19 cellular contexts compared by ENCODE assay signal in the genomic region with DNA sequence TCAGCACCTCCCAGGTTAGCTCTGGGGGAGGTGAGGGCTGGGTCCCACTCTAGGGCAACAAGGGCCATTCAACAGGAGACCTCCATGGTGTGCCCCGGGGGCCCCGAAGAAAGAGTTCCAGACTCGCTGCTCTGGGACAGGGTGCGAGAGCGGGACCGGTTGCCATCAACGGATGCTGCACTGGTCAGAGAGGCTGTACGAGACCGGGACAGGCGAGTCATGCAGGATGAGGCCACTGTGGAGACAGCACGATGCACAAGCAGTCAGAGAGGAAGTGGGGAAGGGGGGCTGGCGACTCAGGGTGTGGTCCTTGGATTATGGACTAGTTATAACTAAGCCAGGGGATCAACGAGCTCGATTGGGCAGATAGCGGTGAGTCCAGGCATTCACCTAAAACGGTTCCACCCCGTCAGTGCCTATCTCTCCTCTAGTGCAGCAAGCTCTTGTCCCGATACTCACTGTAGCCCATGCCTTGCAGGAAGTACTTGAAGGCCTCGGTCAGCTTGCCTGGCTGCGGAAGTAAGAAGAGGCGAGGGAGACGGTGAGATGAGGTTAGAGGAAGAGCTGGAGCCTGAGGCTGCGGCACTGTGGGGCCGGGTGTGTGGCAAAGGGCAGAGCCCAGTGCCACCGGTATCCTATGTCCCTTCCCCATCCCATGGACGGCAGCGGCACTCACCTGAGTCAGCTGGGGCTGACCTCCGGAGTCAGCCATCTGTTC. TPM values are rescaled to one million over a fixed set of nuclear protein-coding genes. Genes with fewer than 3 reads are reported as not detected.
A peak's percentile ranks its signal among the peaks of the same experiment; 100 is the strongest.
DNase-seq lines count a peak whose midpoint lies in the region; ATAC-seq, FAIRE-seq and TF ChIP-seq lines count a peak whose summit lies in the region.
"Had no signal": no experiment of that assay in that cellular context is flagged by ENCODE, and none has a peak within 500 bp of the region (broad histone marks: within the 10 kb centered on the region; RNA-seq: fewer than 3 reads in every experiment).

No MANE protein-coding gene starts in this region.

- H3K4me1 ChIP-seq in cardiac muscle cell (ENCODE audit: low read depth) = peaks cover 11% of the 10 kb centered on the region
- H3K4me1 ChIP-seq: A549, BLaER1 had no signal

- TF ChIP-seq POLR2A in NB4 (IDR thresholded peaks at IDR 0.05; ENCODE audit: extremely low read depth, insufficient read length) = no peak

- FAIRE-seq in frontal cortex (lab: Jason Lieb, UNC) = no peak
- FAIRE-seq: A549, H1, K562, RCC 7860 had no signal

- TF ChIP-seq CTCF in cardiac muscle cell (IDR thresholded peaks at IDR 0.05; ENCODE audit: low read depth, low read length) (no peak), NB4 (IDR thresholded peaks at IDR 0.05; ENCODE audit: low read depth, low read length) (no peak), WERI-Rb-1 (IDR thresholded peaks at IDR 0.05; ENCODE audit: low read depth, low read length) (no peak)

- DNase-seq in cardiac muscle cell (ENCODE audit: low read depth in 1 of 2, low spot score in 1 of 2) = no peak
- no peak for DNase-seq in Right ventricle myocardium superior
- DNase-seq in NB4 (ENCODE audit: low read depth) = peak; percentile 42
- DNase-seq in cerebellar nuclear complex (lab: John Stamatoyannopoulos, UW) = no peak
- no peak for DNase-seq in frontal cortex (ENCODE audit: low spot score in 2 of 2)
- no peak for DNase-seq in WERI-Rb-1
- DNase-seq: DMS79 treated with DMSO at 0.1 percent for 48 hours, NCI-H1417 treated with DMSO at 0.1 percent for 48 hours, NCI-H187 treated with DMSO at 0.1 percent for 48 hours, NCI-H226, NCI-H524, NCI-H82 had no signal

- H3K4me3 ChIP-seq in cardiac muscle cell (no peak overlapping the region), NB4 (ENCODE audit: low read depth, low read length) (no peak overlapping the region), WERI-Rb-1 (ENCODE audit: low read depth, low read length) (no peak overlapping the region)
- H3K4me3 ChIP-seq: A549, BLaER1, K562 had no signal

- intact Hi-C loops in Right ventricle myocardium superior (cut with DNase I) = loop anchor here (5.0 kb wide), 1 partner anchor 85 kb away; a partner anchor contains a TSS

- peaks cover 26% of the 10 kb centered on the region for H3K36me3 ChIP-seq in cardiac muscle cell
- H3K36me3 ChIP-seq in WERI-Rb-1 = peaks cover 10% of the 10 kb centered on the region; the same call in 1 of the 2 replicates

- H3K27me3 ChIP-seq in cardiac muscle cell (no peaks in the 10 kb centered on the region), layer of hippocampus (ENCODE audit: control insufficient read depth, insufficient read depth, low read length) (no peaks in the 10 kb centered on the region), WERI-Rb-1 (ENCODE audit: insufficient read depth, low read depth, severe bottlenecking) (no peaks in the 10 kb centered on the region)
- H3K27me3 ChIP-seq: BLaER1 had no signal

- ATAC-seq in Right ventricle myocardium superior (ENCODE audit: poor library complexity) = no peak
- ATAC-seq: A549, K562, Right ventricle myocardium inferior had no signal

- H3K9me3 ChIP-seq in cardiac muscle cell (ENCODE audit: low read depth) = no peaks in the 10 kb centered on the region
- H3K9me3 ChIP-seq in WERI-Rb-1 (ENCODE audit: severe bottlenecking) = no peaks in the 10 kb centered on the region
- H3K9me3 ChIP-seq: A549, BLaER1 had no signal

- H3K27ac ChIP-seq in cardiac muscle cell (peak overlapping the region; percentile 48), layer of hippocampus (ENCODE audit: low read depth, low read length) (peak overlapping the region; percentile 21), WERI-Rb-1 (no peak overlapping the region)
- H3K27ac ChIP-seq: A549, BLaER1 had no signal

RNA-seq across cellular contexts. Expression of a gene that starts 7.2 kb away (rescaled TPM):
- 218 and 234 TPM in 2 replicates for total RNA-seq in cardiac muscle cell
- polyA plus RNA-seq in cardiac muscle cell = 386 and 423 TPM in 2 replicates
- total RNA-seq in Right ventricle myocardium superior = 327 TPM
- 92.9 TPM for total RNA-seq in frontal cortex

RNA-seq across cellular contexts. Expression of a gene that starts 12.3 kb away (rescaled TPM):
- total RNA-seq in cardiac muscle cell (0.92 TPM in 1 of 2 replicates, not detected in the other), Right ventricle myocardium superior (0.81 TPM), frontal cortex (not detected)
- 0.39 and 1.9 TPM in 2 replicates for polyA plus RNA-seq in cardiac muscle cell
- total RNA-seq: H1 had no signal
- polyA plus RNA-seq: A549, H1, K562 had no signal

RNA-seq across cellular contexts. Expression of a gene that starts 16.9 kb away (rescaled TPM):
- total RNA-seq in cardiac muscle cell = not detected in 2 replicates
- 0.84 TPM in 1 of 2 replicates, not detected in the other for polyA plus RNA-seq in cardiac muscle cell
- total RNA-seq in Right ventricle myocardium superior = not detected
- total RNA-seq in frontal cortex = not detected
- total RNA-seq: H1, K562, Right ventricle myocardium inferior had no signal
- polyA plus RNA-seq: A549, H1, K562 had no signal

RNA-seq across cellular contexts. Expression of a gene that starts 18.6 kb away (rescaled TPM):
- total RNA-seq in cardiac muscle cell (0.14 TPM in 1 of 2 replicates, not detected in the other), Right ventricle myocardium superior (not detected), frontal cortex (not detected)
- polyA plus RNA-seq in cardiac muscle cell = not detected in 2 replicates
- total RNA-seq: K562, Right ventricle myocardium inferior had no signal
- polyA plus RNA-seq: A549 had no signal

RNA-seq across cellular contexts. Expression of a gene that starts 24.5 kb away (rescaled TPM):
- not detected in 2 replicates for total RNA-seq in cardiac muscle cell
- polyA plus RNA-seq in cardiac muscle cell = not detected in 2 replicates
- not detected for total RNA-seq in Right ventricle myocardium superior
- total RNA-seq in frontal cortex = not detected
- total RNA-seq: H1, K562, Right ventricle myocardium inferior had no signal
- polyA plus RNA-seq: A549, H1, K562 had no signal
